In the genomic region with DNA sequence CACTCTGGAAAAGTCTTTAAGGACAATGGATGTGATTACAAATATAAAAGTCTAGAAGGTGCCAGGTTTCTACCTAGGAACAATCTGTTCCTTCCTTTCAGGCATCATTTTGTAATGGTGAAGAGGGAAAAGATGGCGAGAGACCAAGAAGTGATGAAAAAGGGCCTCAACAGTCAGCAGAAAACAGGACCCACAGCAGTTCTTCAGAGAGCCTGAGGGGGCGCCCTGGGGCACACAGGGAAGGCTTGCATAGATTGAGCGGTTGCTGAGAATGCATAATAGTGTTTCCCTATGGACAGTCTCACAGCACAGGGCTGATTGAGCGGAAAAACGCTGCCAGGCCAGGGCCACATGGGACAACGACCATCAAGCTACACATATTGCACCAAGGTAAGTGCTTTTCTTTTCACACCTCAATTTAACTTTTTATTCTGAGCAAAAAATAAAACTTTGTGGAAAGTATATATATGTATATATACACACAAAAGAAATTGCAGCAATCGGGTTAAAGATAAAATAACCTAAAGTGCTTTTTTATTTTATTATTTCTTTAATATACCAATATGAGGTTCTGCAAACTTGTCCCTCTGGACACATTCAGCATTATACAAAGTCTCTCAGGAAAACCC, we compare ENCODE assay signal across 8 cellular contexts. TPM values are rescaled to one million over a fixed set of nuclear protein-coding genes. Genes with fewer than 3 reads are reported as not detected.
DNase-seq lines count a peak whose midpoint lies in the region; ATAC-seq and TF ChIP-seq lines count a peak whose summit lies in the region.

No MANE protein-coding gene starts in this region.

- no peaks in the 10 kb centered on the region for H3K27me3 Mint-ChIP-seq in CD4-positive, CD25-positive, alpha-beta regulatory T cell
- H3K27me3 Mint-ChIP-seq in HFFc6 (ENCODE audit: insufficient read depth) = peaks cover 10% of the 10 kb centered on the region

- H3K9me3 Mint-ChIP-seq in CD4-positive, CD25-positive, alpha-beta regulatory T cell = no peaks in the 10 kb centered on the region
- no peaks in the 10 kb centered on the region for H3K9me3 Mint-ChIP-seq in HFFc6

- H3K4me3 ChIP-seq in CD4-positive, CD25-positive, alpha-beta regulatory T cell (ENCODE audit: low read depth, low read length) = no peak overlapping the region

- H3K9me3 ChIP-seq in CD4-positive, CD25-positive, alpha-beta regulatory T cell (ENCODE audit: control insufficient read depth in 2 of 2, low read length in 2 of 2) = no peaks in the 10 kb centered on the region

- no peak overlapping the region for H3K27ac ChIP-seq in CD4-positive, CD25-positive, alpha-beta regulatory T cell (ENCODE audit: insufficient read depth, low read length, poor library complexity, severe bottlenecking)

- no peaks in the 10 kb centered on the region for H3K27me3 ChIP-seq in CD4-positive, CD25-positive, alpha-beta regulatory T cell (ENCODE audit: control insufficient read depth, insufficient read depth, low read length)

- peaks cover 26% of the 10 kb centered on the region for H3K4me1 ChIP-seq in CD4-positive, CD25-positive, alpha-beta regulatory T cell (ENCODE audit: control insufficient read depth, insufficient read depth, low read length, poor library complexity, severe bottlenecking)

- peak; percentile 44 to 76 (median 62) for DNase-seq in CD4-positive, CD25-positive, alpha-beta regulatory T cell
- DNase-seq in HFFc6 = peak; percentile 69
- peak; percentile 100 for DNase-seq in NCI-H510A treated with DMSO at 0.1 percent for 48 hours (lab: John Stamatoyannopoulos, UW)
- peak; percentile 34 to 45 for DNase-seq in activated CD4-positive, alpha-beta T cell treated with anti-CD3 and anti-CD28 coated beads for 24 hours (ENCODE audit: low read depth in 2 of 2)
- peak; percentile 59 for DNase-seq in cerebellum (ENCODE audit: low spot score)
- peak; percentile 91 for DNase-seq in left kidney (ENCODE audit: low read depth, low spot score)
- DNase-seq in stimulated activated CD8-positive, alpha-beta memory T cell treated with anti-CD3 and anti-CD28 coated beads, Interleukin-15, amount 100 ng/mL, for 1 hour (ENCODE audit: low read depth) = peak; percentile 23

- peaks cover 0 to 38% (median 13%) of the 10 kb centered on the region in 4 donors for H3K4me1 Mint-ChIP-seq in CD4-positive, CD25-positive, alpha-beta regulatory T cell
- peaks cover 20% of the 10 kb centered on the region for H3K4me1 Mint-ChIP-seq in HFFc6 (ENCODE audit: low read depth)

- H3K36me3 Mint-ChIP-seq in CD4-positive, CD25-positive, alpha-beta regulatory T cell = peaks cover 4% of the 10 kb centered on the region
- H3K36me3 Mint-ChIP-seq in HFFc6 (ENCODE audit: low read depth) = peaks cover 18% of the 10 kb centered on the region

- peak; percentile 31 to 35 for ATAC-seq in CD4-positive, CD25-positive, alpha-beta regulatory T cell (ENCODE audit: low read depth in 2 of 2)
- ATAC-seq in HG02642 (IDR thresholded peaks at IDR 0.05; ENCODE audit: poor library complexity, unreplicated experiment) = no peak

- H3K27ac Mint-ChIP-seq in CD4-positive, CD25-positive, alpha-beta regulatory T cell = peak overlapping the region in 2 of 3 donors; percentile 34 to 41
- H3K27ac Mint-ChIP-seq in HFFc6 = peak overlapping the region; percentile 63

- peak; percentile 87 for TF ChIP-seq CTCF in HFFc6 (IDR thresholded peaks at IDR 0.05)

- peak overlapping the region in 3 of 4 donors; percentile 55 to 86 (median 78) for H3K4me3 Mint-ChIP-seq in CD4-positive, CD25-positive, alpha-beta regulatory T cell
- H3K4me3 Mint-ChIP-seq in HFFc6 = peak overlapping the region; percentile 11; the same call in 1 of the 2 replicates

- peaks cover 24% of the 10 kb centered on the region for H3K36me3 ChIP-seq in CD4-positive, CD25-positive, alpha-beta regulatory T cell (ENCODE audit: control insufficient read depth, insufficient read depth, low read length)

RNA-seq across cellular contexts. Expression of a gene that starts 3.1 kb away (rescaled TPM):
- 28.2 TPM for total RNA-seq in CD4-positive, CD25-positive, alpha-beta regulatory T cell
- polyA plus RNA-seq in CD4-positive, CD25-positive, alpha-beta regulatory T cell = 10 to 100 TPM; 17.3 to 26.6 (median 19.8) TPM
- total RNA-seq in HFFc6 (2021; fragmentation: NEBNext Ultra II Directional; extraction: Animal tissue kit (Norgen Biotek cat#: 25700)) = 10 to 100 TPM; 17.5 to 22.7 (median 20.4) TPM
- 6.4 TPM for total RNA-seq in cerebellum

RNA-seq across cellular contexts. Expression of a gene that starts 3.6 kb away (rescaled TPM):
- 13.7 TPM for total RNA-seq in CD4-positive, CD25-positive, alpha-beta regulatory T cell
- polyA plus RNA-seq in CD4-positive, CD25-positive, alpha-beta regulatory T cell = 10 to 100 TPM; 22.9 to 31.9 (median 26.6) TPM
- total RNA-seq in HFFc6 (2021; fragmentation: NEBNext Ultra II Directional; extraction: Animal tissue kit (Norgen Biotek cat#: 25700)) = 10 to 100 TPM; 60.6 to 97.1 (median 68.2) TPM
- total RNA-seq in cerebellum = 8.3 TPM

RNA-seq across cellular contexts. Expression of a gene that starts 17.5 kb away (rescaled TPM):
- total RNA-seq in CD4-positive, CD25-positive, alpha-beta regulatory T cell = 0.69 TPM
- 1 to 10 TPM in 3 of 4 donors, under 1 TPM in 1; 0.87 to 2.4 (median 1.5) TPM for polyA plus RNA-seq in CD4-positive, CD25-positive, alpha-beta regulatory T cell
- total RNA-seq in HFFc6 (2021; fragmentation: NEBNext Ultra II Directional; extraction: Animal tissue kit (Norgen Biotek cat#: 25700)) = 10 to 100 TPM in 3 of 6 experiments, 1 to 10 TPM in 3; 9.5 to 11.1 (median 9.9) TPM
- total RNA-seq in cerebellum = 23.2 TPM

RNA-seq across cellular contexts. Expression of a gene that starts 46.2 kb away (rescaled TPM):
- not detected for total RNA-seq in CD4-positive, CD25-positive, alpha-beta regulatory T cell
- not detected for polyA plus RNA-seq in CD4-positive, CD25-positive, alpha-beta regulatory T cell
- total RNA-seq in HFFc6 (2021; fragmentation: NEBNext Ultra II Directional; extraction: Animal tissue kit (Norgen Biotek cat#: 25700)) = not detected
- total RNA-seq in cerebellum = 8.8 TPM

RNA-seq across cellular contexts. Expression of a gene that starts 48.3 kb away (rescaled TPM):
- total RNA-seq in CD4-positive, CD25-positive, alpha-beta regulatory T cell = 34.1 TPM
- polyA plus RNA-seq in CD4-positive, CD25-positive, alpha-beta regulatory T cell = 10 to 100 TPM; 16.3 to 22.9 (median 18.7) TPM
- total RNA-seq in HFFc6 (2021; fragmentation: NEBNext Ultra II Directional; extraction: Animal tissue kit (Norgen Biotek cat#: 25700)) = 10 to 100 TPM; 20.2 to 24.4 (median 22.2) TPM
- 4.4 TPM for total RNA-seq in cerebellum

Comparison
In these comparisons a context has a peak if more than half of its experiments do, and no peak if none do; other contexts are left out.
1. DNase-seq: peak in every context shown above with its lines; median percentile 100 in NCI-H510A treated with DMSO at 0.1 percent for 48 hours; 91 in left kidney; 69 in HFFc6; 62 in CD4-positive, CD25-positive, alpha-beta regulatory T cell; 59 in cerebellum; 40 in activated CD4-positive, alpha-beta T cell treated with anti-CD3 and anti-CD28 coated beads for 24 hours; 23 in stimulated activated CD8-positive, alpha-beta memory T cell treated with anti-CD3 and anti-CD28 coated beads, Interleukin-15, amount 100 ng/mL, for 1 hour.